Comparison of ENCODE assay signal across 1 cellular context in genomic region chr10:108561649-108562048, GRCh38.
TF ChIP-seq lines count a peak whose summit lies in the region.

No MANE protein-coding gene starts in this region.

TF ChIP-seq in SK-N-SH, 30 proteins besides CTCF, POLR2A, EP300 and RAD21:
- TF ChIP-seq RXRA (IDR thresholded peaks at IDR 0.05; ENCODE audit: borderline replicate concordance, low read depth) (peak; percentile 33; the same call in 1 of the 2 replicates), NFIC (IDR thresholded peaks at IDR 0.05; ENCODE audit: borderline replicate concordance) (peak; percentile 50), MXI1 (IDR thresholded peaks at IDR 0.05; ENCODE audit: low read depth, low read length) (no peak), GABPA (IDR thresholded peaks at IDR 0.05; ENCODE audit: low read depth) (no peak), FOSL2 (IDR thresholded peaks at IDR 0.05; ENCODE audit: borderline replicate concordance, low read depth) (no peak)
